Comparison of ENCODE assay signal across 1 cellular context in genomic region chr12:132761032-132761910, GRCh38.
TF ChIP-seq lines count a peak whose summit lies in the region.

ANKLE2 (minus strand) TSS chr12:132761832; CDS start chr12:132761798, 34 bp downstream.

TF ChIP-seq in HepG2, 621 proteins besides CTCF, POLR2A, EP300 and RAD21 (continued from another document):
- TF ChIP-seq AFF4 (CRISPR knock-in tag; IDR thresholded peaks at IDR 0.05) = no peak
- no peak for TF ChIP-seq POGK (CRISPR knock-in tag; conservative IDR thresholded peaks at IDR 0.05)
- no peak for TF ChIP-seq ZNF121 (CRISPR knock-in tag; IDR thresholded peaks at IDR 0.05)
- TF ChIP-seq PHF8 (CRISPR knock-in tag; IDR thresholded peaks at IDR 0.05) = peak; percentile 40; the same call in 1 of the 2 replicates
- 0 out of 2 replicates have a peak, but pooled peaks have one; percentile 54 for TF ChIP-seq ZNF773 (CRISPR knock-in tag; IDR thresholded peaks at IDR 0.05; ENCODE audit: borderline replicate concordance)
- no peak for TF ChIP-seq ZNF430 (CRISPR knock-in tag; IDR thresholded peaks at IDR 0.05)
- no peak for TF ChIP-seq MAFG (CRISPR knock-in tag; IDR thresholded peaks at IDR 0.05)
